ENCODE assay signal across 8 cellular contexts in genomic region chrX:10112510-10112909, GRCh38. TPM values are rescaled to one million over a fixed set of nuclear protein-coding genes. Genes with fewer than 3 reads are reported as not detected.
DNase-seq lines count a peak whose midpoint lies in the region; ATAC-seq, FAIRE-seq and TF ChIP-seq lines count a peak whose summit lies in the region.

No MANE protein-coding gene starts in this region.

- H3K4me3 Mint-ChIP-seq in effector memory CD8-positive, alpha-beta T cell, result no peak overlapping the region

- FAIRE-seq in GM12891 (lab: Jason Lieb, UNC), result peak; percentile 90

- ATAC-seq in GM21367 (IDR thresholded peaks at IDR 0.05; ENCODE audit: unreplicated experiment) (peak; percentile 22), HG03565 (IDR thresholded peaks at IDR 0.05; ENCODE audit: unreplicated experiment) (peak; percentile 36)
- ATAC-seq in effector memory CD8-positive, alpha-beta T cell (replicated peaks), result no peak

- peak overlapping the region; percentile 95 to 96 for H3K27ac Mint-ChIP-seq in effector memory CD8-positive, alpha-beta T cell

- H3K9me3 Mint-ChIP-seq in effector memory CD8-positive, alpha-beta T cell, result no peaks in the 10 kb centered on the region

- DNase-seq in GM12891 (ENCODE audit: insufficient read length, low spot score) (no peak), HT-29 (ENCODE audit: low spot score) (no peak), UCSD-AML1 (lab: John Stamatoyannopoulos, UW; ENCODE audit: unreplicated experiment) (no peak), G401 (ENCODE audit: low spot score) (no peak), NCI-H345 treated with DMSO at 0.1 percent for 48 hours (lab: John Stamatoyannopoulos, UW; ENCODE audit: unreplicated experiment) (no peak)
- DNase-seq in effector memory CD8-positive, alpha-beta T cell, result no peak

- in situ Hi-C loops in G401 (cut with HindIII; ENCODE audit: low sequenced_read_pairs), result no loop called here

- no peak for TF ChIP-seq POLR2A in GM12891 (IDR thresholded peaks at IDR 0.05; ENCODE audit: low read depth, low read length)

- peaks cover 7% of the 10 kb centered on the region for H3K36me3 Mint-ChIP-seq in effector memory CD8-positive, alpha-beta T cell (ENCODE audit: insufficient read depth)

- no peaks in the 10 kb centered on the region for H3K27me3 Mint-ChIP-seq in effector memory CD8-positive, alpha-beta T cell

- peaks cover 20 to 33% of the 10 kb centered on the region in 2 donors for H3K4me1 Mint-ChIP-seq in effector memory CD8-positive, alpha-beta T cell (ENCODE audit: low read depth in 2 of 2)

TF ChIP-seq in GM12891, 5 proteins besides CTCF, POLR2A, EP300 and RAD21:
- TF ChIP-seq POLR2AphosphoS5 (IDR thresholded peaks at IDR 0.05; ENCODE audit: low read depth, low read length) (no peak), SPI1 (IDR thresholded peaks at IDR 0.05; ENCODE audit: low read depth, low read length) (no peak), PAX5 (IDR thresholded peaks at IDR 0.05; ENCODE audit: insufficient read depth, low read length, severe bottlenecking) (no peak), POU2F2 (IDR thresholded peaks at IDR 0.05; ENCODE audit: low read depth, low read length) (no peak), TAF1 (IDR thresholded peaks at IDR 0.05; ENCODE audit: low read depth, low read length) (no peak)
TF ChIP-seq in GM12891: peak in this region for 0.

RNA-seq across cellular contexts. Expression of gene CLCN4, which starts 44.3 kb away (rescaled TPM):
- polyA plus RNA-seq in GM12891 (2012; ENCODE audit: low read depth, missing spikeins), result 3.9 TPM
- 0.26 and 0.31 TPM in 2 replicates for total RNA-seq in HT-29 (2014; rRNA removed; shearing (Covaris generic))
- 2.6 and 3.6 TPM in 2 replicates for total RNA-seq in G401 (2014; rRNA removed; shearing (Covaris generic))
